Comparison of ENCODE assay signal across 8 cellular contexts in genomic region chrX:72238721-72239475, GRCh38. TPM values are rescaled to one million over a fixed set of nuclear protein-coding genes. Genes with fewer than 3 reads are reported as not detected.
DNase-seq lines count a peak whose midpoint lies in the region; ATAC-seq and TF ChIP-seq lines count a peak whose summit lies in the region.

A gene with protein sequence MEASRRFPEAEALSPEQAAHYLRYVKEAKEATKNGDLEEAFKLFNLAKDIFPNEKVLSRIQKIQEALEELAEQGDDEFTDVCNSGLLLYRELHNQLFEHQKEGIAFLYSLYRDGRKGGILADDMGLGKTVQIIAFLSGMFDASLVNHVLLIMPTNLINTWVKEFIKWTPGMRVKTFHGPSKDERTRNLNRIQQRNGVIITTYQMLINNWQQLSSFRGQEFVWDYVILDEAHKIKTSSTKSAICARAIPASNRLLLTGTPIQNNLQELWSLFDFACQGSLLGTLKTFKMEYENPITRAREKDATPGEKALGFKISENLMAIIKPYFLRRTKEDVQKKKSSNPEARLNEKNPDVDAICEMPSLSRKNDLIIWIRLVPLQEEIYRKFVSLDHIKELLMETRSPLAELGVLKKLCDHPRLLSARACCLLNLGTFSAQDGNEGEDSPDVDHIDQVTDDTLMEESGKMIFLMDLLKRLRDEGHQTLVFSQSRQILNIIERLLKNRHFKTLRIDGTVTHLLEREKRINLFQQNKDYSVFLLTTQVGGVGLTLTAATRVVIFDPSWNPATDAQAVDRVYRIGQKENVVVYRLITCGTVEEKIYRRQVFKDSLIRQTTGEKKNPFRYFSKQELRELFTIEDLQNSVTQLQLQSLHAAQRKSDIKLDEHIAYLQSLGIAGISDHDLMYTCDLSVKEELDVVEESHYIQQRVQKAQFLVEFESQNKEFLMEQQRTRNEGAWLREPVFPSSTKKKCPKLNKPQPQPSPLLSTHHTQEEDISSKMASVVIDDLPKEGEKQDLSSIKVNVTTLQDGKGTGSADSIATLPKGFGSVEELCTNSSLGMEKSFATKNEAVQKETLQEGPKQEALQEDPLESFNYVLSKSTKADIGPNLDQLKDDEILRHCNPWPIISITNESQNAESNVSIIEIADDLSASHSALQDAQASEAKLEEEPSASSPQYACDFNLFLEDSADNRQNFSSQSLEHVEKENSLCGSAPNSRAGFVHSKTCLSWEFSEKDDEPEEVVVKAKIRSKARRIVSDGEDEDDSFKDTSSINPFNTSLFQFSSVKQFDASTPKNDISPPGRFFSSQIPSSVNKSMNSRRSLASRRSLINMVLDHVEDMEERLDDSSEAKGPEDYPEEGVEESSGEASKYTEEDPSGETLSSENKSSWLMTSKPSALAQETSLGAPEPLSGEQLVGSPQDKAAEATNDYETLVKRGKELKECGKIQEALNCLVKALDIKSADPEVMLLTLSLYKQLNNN (minus strand): TSS chrX:72239027. CDS start chrX:72238911, 116 bp downstream.

- no peak for TF ChIP-seq CTCF in GM13976 (IDR thresholded peaks at IDR 0.05; ENCODE audit: borderline replicate concordance, control extremely low read depth, extremely low read depth, insufficient read depth, missing control alignments)

- peak; percentile 93 for DNase-seq in GM13976 (ENCODE audit: low spot score)
- DNase-seq in NCI-H146 (lab: John Stamatoyannopoulos, UW): peak; percentile 75
- peak; percentile 13 to 88 (median 72) for DNase-seq in anterior cingulate cortex (lab: John Stamatoyannopoulos, UW)
- DNase-seq in right cardiac atrium: peak; percentile 89 to 96 (median 96)
- DNase-seq in aorta: peak; percentile 91 to 95

- in situ Hi-C loops in GM13976 (cut with MboI; ENCODE audit: low sequenced_read_pairs, unreplicated experiment): no loop called here

- no peaks in the 10 kb centered on the region for H3K9me3 ChIP-seq in right cardiac atrium (ENCODE audit: control insufficient read depth, low read length)
- no peaks in the 10 kb centered on the region for H3K9me3 ChIP-seq in aorta (ENCODE audit: control insufficient read depth, low read length)

- no peaks in the 10 kb centered on the region for H3K36me3 ChIP-seq in rectal smooth muscle tissue (ENCODE audit: control insufficient read depth, insufficient read depth, low read length)
- no peaks in the 10 kb centered on the region for H3K36me3 ChIP-seq in aorta (ENCODE audit: control insufficient read depth in 1 of 2, insufficient read depth in 2 of 2, low read length in 1 of 2)

- H3K4me3 ChIP-seq in right cardiac atrium (ENCODE audit: low read length): no peak within 1 kb of the TSS
- H3K4me3 ChIP-seq in rectal smooth muscle tissue (ENCODE audit: low read length): peak within 1 kb of the TSS; percentile 58
- H3K4me3 ChIP-seq in aorta (ENCODE audit: low read length in 2 of 2): no peak within 1 kb of the TSS

- H3K9ac ChIP-seq in rectal smooth muscle tissue (ENCODE audit: low read length): no peak within 1 kb of the TSS

- ATAC-seq in HG02798 (IDR thresholded peaks at IDR 0.05; ENCODE audit: poor library complexity, unreplicated experiment): peak; percentile 99
- ATAC-seq in right cardiac atrium: peak; percentile 99 to 100
- ATAC-seq in aorta (ENCODE audit: low FRiP score): peak; percentile 97

- H3K4me1 ChIP-seq in right cardiac atrium (ENCODE audit: control insufficient read depth, insufficient read depth, low read length) (no peaks in the 10 kb centered on the region), rectal smooth muscle tissue (ENCODE audit: control insufficient read depth, insufficient read depth, low read length) (no peaks in the 10 kb centered on the region), aorta (ENCODE audit: control insufficient read depth in 1 of 2, insufficient read depth in 2 of 2, low read length in 2 of 2) (no peaks in the 10 kb centered on the region)

- intact Hi-C loops in T-helper 2 cell treated with Interferon-gamma antibody and Interleukin-4, amounts not matched to agents 100 ng/mL and 5 ng/mL, for 36 hours (cut with micrococcal nuclease): loop anchor here (2.0 kb wide), 1 partner anchor 58 kb away; the partner anchor contains the start of gene PIN4
- intact Hi-C loops in right cardiac atrium (cut with DNase I) (no loop called here), aorta (cut with DNase I) (no loop called here)

- H3K27ac ChIP-seq in right cardiac atrium (ENCODE audit: low read length): no peak within 1 kb of the TSS
- no peak within 1 kb of the TSS for H3K27ac ChIP-seq in rectal smooth muscle tissue (ENCODE audit: low read depth, low read length)
- no peak within 1 kb of the TSS for H3K27ac ChIP-seq in aorta (ENCODE audit: low read depth in 1 of 2, low read length in 2 of 2)

- H3K27me3 ChIP-seq in right cardiac atrium (ENCODE audit: control insufficient read depth, insufficient read depth): no peaks in the 10 kb centered on the region
- no peaks in the 10 kb centered on the region for H3K27me3 ChIP-seq in rectal smooth muscle tissue (ENCODE audit: control insufficient read depth, insufficient read depth, low read length)
- H3K27me3 ChIP-seq in aorta (ENCODE audit: control insufficient read depth in 1 of 2, insufficient read depth in 2 of 2, low read length in 1 of 2): no peaks in the 10 kb centered on the region

- WGBS in right cardiac atrium: 1% methylated on average over 59 of the region's 59 CpGs
- 1 to 26% methylated on average over 59 of the region's 59 CpGs for WGBS in aorta, 2 donors

RNA-seq across cellular contexts. Expression of the gene that starts here (rescaled TPM):
- 10.8 and 11.4 TPM in 2 replicates for total RNA-seq in T-helper 2 cell treated with Interferon-gamma antibody and Interleukin-4, amounts not matched to agents 100 ng/mL and 5 ng/mL, for 36 hours
- total RNA-seq in right cardiac atrium: under 1 TPM; 0.06 to 0.11 (median 0.10) TPM
- not detected for polyA plus RNA-seq in right cardiac atrium
- under 1 TPM; 0.13 to 0.15 TPM for total RNA-seq in aorta
- not detected for polyA plus RNA-seq in aorta

Comparison
In these comparisons a context has a peak if more than half of its experiments do, and no peak if none do; other contexts are left out.
1. RNA of the gene that starts here (total RNA-seq): 10.8 to 11.4 TPM in T-helper 2 cell treated with Interferon-gamma antibody and Interleukin-4, amounts not matched to agents 100 ng/mL and 5 ng/mL, for 36 hours; 0.13 to 0.15 TPM in aorta and 0.06 to 0.11 TPM in right cardiac atrium; every median in the first group is over 10 times any median in the second.
2. Peak in DNase-seq and ATAC-seq in right cardiac atrium; RNA of the gene not detected or under 1 TPM.
3. Peak in DNase-seq and ATAC-seq in aorta; RNA of the gene not detected or under 1 TPM.
4. Peak in every context shown above with its lines, with median percentiles within 50 percentile points of each other: DNase-seq and ATAC-seq.